In genomic region chr6:21332077-21332476, GRCh38 we compare ENCODE assay signal across 26 cellular contexts.
A peak's percentile ranks its signal among the peaks of the same experiment; 100 is the strongest.
DNase-seq lines count a peak whose midpoint lies in the region; ATAC-seq, FAIRE-seq and TF ChIP-seq lines count a peak whose summit lies in the region.
"Had no signal": no experiment of that assay in that cellular context is flagged by ENCODE, and none has a peak within 500 bp of the region (broad histone marks: within the 10 kb centered on the region; RNA-seq: fewer than 3 reads in every experiment).

No MANE protein-coding gene starts in this region.

- H2BK5ac ChIP-seq in mesendoderm (ENCODE audit: low read length), result no peak overlapping the region

- no peaks in the 10 kb centered on the region for H3K79me2 ChIP-seq in GM12878 (ENCODE audit: control insufficient read depth, insufficient read depth, low read length)
- no peaks in the 10 kb centered on the region for H3K79me2 ChIP-seq in mesendoderm (ENCODE audit: control insufficient read depth, insufficient read depth, low read length)

- no peak overlapping the region for H4K8ac ChIP-seq in mesendoderm (ENCODE audit: low read depth, low read length)

- H3K4me2 ChIP-seq in GM12878 (ENCODE audit: control insufficient read depth, insufficient read depth), result no peak overlapping the region
- no peak overlapping the region for H3K4me2 ChIP-seq in mesendoderm (ENCODE audit: low read length)
- H3K4me2 ChIP-seq: SK-N-SH had no signal

- no peaks in the 10 kb centered on the region for H3K9me3 ChIP-seq in GM12878 (replicated peaks; ENCODE audit: control insufficient read depth, insufficient read depth, low read length)
- H3K9me3 ChIP-seq in suprapubic skin, result no peaks in the 10 kb centered on the region
- H3K9me3 ChIP-seq: SK-N-SH had no signal

- TF ChIP-seq EP300 in GM12878 (IDR thresholded peaks at IDR 0.05; ENCODE audit: borderline replicate concordance in 1 of 2, control insufficient read depth in 1 of 2, low read depth in 2 of 2, low read length in 2 of 2) (peak in 1 of 2 experiments; percentile 39; a peak in 1 of 4 replicates), suprapubic skin (IDR thresholded peaks at IDR 0.05) (no peak)

- no peaks in the 10 kb centered on the region for H3K79me1 ChIP-seq in mesendoderm (ENCODE audit: low read length)

- 58% methylated on average over 5 of the region's 5 CpGs for WGBS in GM12878 (ENCODE audit: insufficient coverage, insufficient replicate concordance, low lambda C conversion rate, missing lambda C conversion rate)
- no CpG with 5 or more reads among the region's 5 CpGs for WGBS in mesendoderm (ENCODE audit: extremely low coverage, insufficient coverage, low lambda C conversion rate)
- 84% methylated on average over 5 of the region's 5 CpGs for WGBS in suprapubic skin

- H3K23ac ChIP-seq in mesendoderm (ENCODE audit: low read length), result no peak overlapping the region

- no peak overlapping the region for H3K18ac ChIP-seq in mesendoderm (ENCODE audit: low read length)

- H3K56ac ChIP-seq in mesendoderm (ENCODE audit: low read length), result no peak overlapping the region

- SMC1A ChIA-PET in GM12878 (lab: Charles Lee; ENCODE audit: uncharacterized antibody, unreplicated experiment), result interaction anchor here (0.6 to 2.8 kb wide), 6 partner anchors 18 to 456 kb away, joined by 3 to 9 read pairs (median 4); partner anchors contain the start of gene SOX4

- H3K4me3 ChIP-seq in GM12878 (no peak overlapping the region), mesendoderm (ENCODE audit: low read length) (no peak overlapping the region), suprapubic skin (no peak overlapping the region)

- no peak overlapping the region for H2AFZ ChIP-seq in GM12878 (ENCODE audit: control insufficient read depth, low read depth, low read length)

- intact Hi-C loops in GM12878 (cut with micrococcal nuclease; ENCODE audit: unreplicated experiment), result loop anchor here (1.0 kb wide), 1 partner anchor 257 kb away; no protein-coding TSS in a partner anchor

- TF ChIP-seq POLR2A in GM12878 (IDR thresholded peaks at IDR 0.05; ENCODE audit: low read depth, low read length) (no peak), suprapubic skin (IDR thresholded peaks at IDR 0.05) (no peak)

- no peak overlapping the region for H3K27ac ChIP-seq in GM12878 (ENCODE audit: control insufficient read depth, insufficient read depth)
- H3K27ac ChIP-seq in mesendoderm (ENCODE audit: low read depth, low read length), result no peak overlapping the region
- H3K27ac ChIP-seq in suprapubic skin, result no peak overlapping the region
- H3K27ac ChIP-seq: 22Rv1 had no signal

- no peak for FAIRE-seq in GM12878 (lab: Jason Lieb, UNC)
- FAIRE-seq: G401.6, GM12892 had no signal

- no peak overlapping the region for H2BK15ac ChIP-seq in mesendoderm (replicated peaks; ENCODE audit: low read depth)

- TF ChIP-seq CTCF in GM12878 (IDR thresholded peaks at IDR 0.05 in 2 of 3, conservative IDR thresholded peaks at IDR 0.05 in 1 of 3; ENCODE audit: control insufficient read depth in 2 of 3, extremely low read depth in 1 of 3, insufficient read depth in 1 of 3, low read depth in 3 of 3, low read length in 3 of 3) (peak in 2 of 3 experiments; percentile 7 to 14; a peak in 1 of 6 replicates), suprapubic skin (IDR thresholded peaks at IDR 0.05) (no peak)

- H3K27me3 ChIP-seq in GM12878 (replicated peaks in 1 of 2; ENCODE audit: control insufficient read depth in 2 of 2, insufficient read depth in 2 of 2, low read length in 1 of 2) (no peaks in the 10 kb centered on the region), mesendoderm (ENCODE audit: insufficient read depth, low read length, poor library complexity) (no peaks in the 10 kb centered on the region), suprapubic skin (no peaks in the 10 kb centered on the region)

- H3K36me3 ChIP-seq in GM12878 (ENCODE audit: control insufficient read depth in 2 of 2, insufficient read depth in 2 of 2, low read length in 1 of 2), result no peaks in the 10 kb centered on the region
- H3K36me3 ChIP-seq in mesendoderm (ENCODE audit: control insufficient read depth, insufficient read depth, low read length), result no peaks in the 10 kb centered on the region
- no peaks in the 10 kb centered on the region for H3K36me3 ChIP-seq in suprapubic skin

- H2AK5ac ChIP-seq in mesendoderm (ENCODE audit: low read length), result no peak overlapping the region

- peak; percentile 42 for TF ChIP-seq RAD21 in GM12878 (IDR thresholded peaks at IDR 0.05; ENCODE audit: insufficient read depth, low read depth, low read length)

- H2BK120ac ChIP-seq in mesendoderm (ENCODE audit: low read depth, low read length), result no peak overlapping the region

- RAD21 ChIA-PET in GM12878 (lab: Charles Lee; ENCODE audit: unreplicated experiment), result interaction anchor here (1.5 to 2.2 kb wide), 3 partner anchors 37 to 456 kb away, joined by 3 to 8 read pairs (median 5); no protein-coding TSS in a partner anchor

- CTCF ChIA-PET in GM12878 (lab: Yijun Ruan, JAX), result interaction anchor here (0.7 to 1.7 kb wide), 3 partner anchors 104 to 803 kb away, joined by 3 to 6 read pairs (median 3); no protein-coding TSS in a partner anchor

- peak; percentile 81 for ATAC-seq in GM12878
- ATAC-seq: Panc1 had no signal

- BruUV-seq in GM12878 (replicated peaks; lab: Mats Ljungman, UMichigan), result no TSS peak

- H4K5ac ChIP-seq in mesendoderm (ENCODE audit: low read length), result no peak overlapping the region

- H4K20me1 ChIP-seq in GM12878 (ENCODE audit: control insufficient read depth, insufficient read depth), result no peaks in the 10 kb centered on the region

- POLR2A ChIA-PET in GM12878 (lab: Charles Lee), result no interaction called here

- no peaks in the 10 kb centered on the region for H3K4me1 ChIP-seq in GM12878 (ENCODE audit: control insufficient read depth, insufficient read depth, low read length)
- no peaks in the 10 kb centered on the region for H3K4me1 ChIP-seq in mesendoderm (ENCODE audit: control insufficient read depth, low read depth, low read length)
- H3K4me1 ChIP-seq in suprapubic skin, result peaks cover 3% of the 10 kb centered on the region

- H3K9ac ChIP-seq in GM12878 (ENCODE audit: control insufficient read depth, insufficient read depth, low read length) (no peak overlapping the region), mesendoderm (ENCODE audit: low read length) (no peak overlapping the region)
- H3K9ac ChIP-seq: SK-N-SH had no signal

- DNase-seq in DMS53 (lab: John Stamatoyannopoulos, UW) (peak; percentile 13), DMS53 treated with DMSO at 0.1 percent for 48 hours (lab: John Stamatoyannopoulos, UW; ENCODE audit: unreplicated experiment) (no peak), HT-29 (ENCODE audit: low spot score) (peak; percentile 28), GM12878 (ENCODE audit: low read depth, low spot score) (no peak), mesendoderm (no peak), suprapubic skin (ENCODE audit: low spot score in 2 of 2) (no peak), RKO (ENCODE audit: low spot score) (no peak)
- DNase-seq in activated CD4-positive, alpha-beta T cell treated with anti-CD3 and anti-CD28 coated beads, Interleukin-2, amount 50 U/mL, for 1 hour, result no peak
- DNase-seq: Calu3; CD4-positive, alpha-beta memory T cell; DND-41; GOT3; HFFc6; IMR-90; Karpas-422; NCI-H1417; NCI-H2029; NCI-H2171; NCI-H446 treated with DMSO at 0.1 percent for 48 hours; NCI-H82; Right ventricle myocardium superior; SK-N-SH had no signal

- in situ Hi-C loops in GM12878 (cut with MboI), result no loop called here

- peak overlapping the region; percentile 20 for H3K4ac ChIP-seq in mesendoderm (ENCODE audit: low read depth, low read length)

TF ChIP-seq in GM12878, 131 proteins besides CTCF, POLR2A, EP300 and RAD21:
- no peak for TF ChIP-seq TARDBP (IDR thresholded peaks at IDR 0.05; ENCODE audit: borderline replicate concordance)
- peak; percentile 59; the same call in 1 of the 2 replicates for TF ChIP-seq BCL11A (IDR thresholded peaks at IDR 0.05; ENCODE audit: low read depth, low read length)
- TF ChIP-seq IKZF2 (IDR thresholded peaks at IDR 0.05), result peak in 1 of 2 experiments; percentile 22; a peak in 1 of 4 replicates
- no peak for TF ChIP-seq JUND (IDR thresholded peaks at IDR 0.05; ENCODE audit: low read depth, low read length)
- peak; percentile 35; the same call in 1 of the 2 replicates for TF ChIP-seq IKZF1 (conservative IDR thresholded peaks at IDR 0.05)
- peak; percentile 87 for TF ChIP-seq MTA2 (IDR thresholded peaks at IDR 0.05; ENCODE audit: low read depth)
- TF ChIP-seq SMC3 (IDR thresholded peaks at IDR 0.05; ENCODE audit: borderline replicate concordance, low read length), result peak; percentile 22; the same call in 1 of the 2 replicates
- 0 out of 2 replicates have a peak, but pooled peaks have one; percentile 38 for TF ChIP-seq DPF2 (IDR thresholded peaks at IDR 0.05)
- TF ChIP-seq YBX1 (IDR thresholded peaks at IDR 0.05), result no peak

Comparison
In these comparisons a context has a peak if more than half of its experiments do, and no peak if none do; other contexts are left out.
1. DNase-seq: peak in DMS53 (single experiment) and HT-29 (single experiment); none in DMS53 treated with DMSO at 0.1 percent for 48 hours (single experiment), GM12878 (single experiment), mesendoderm (single experiment), suprapubic skin (0 of 2), RKO (single experiment) and activated CD4-positive, alpha-beta T cell treated with anti-CD3 and anti-CD28 coated beads, Interleukin-2, amount 50 U/mL, for 1 hour (single experiment).
2. CTCF ChIP-seq: peak in GM12878 (2 of 3); none in suprapubic skin (0 of 2).